Comparison of ENCODE assay signal across 8 cellular contexts in genomic region chr12:116820077-116820656, GRCh38.
DNase-seq lines count a peak whose midpoint lies in the region; ATAC-seq and TF ChIP-seq lines count a peak whose summit lies in the region.

No MANE protein-coding gene starts in this region.

- H3K79me2 ChIP-seq in hepatocyte, result no peaks in the 10 kb centered on the region

- ATAC-seq in left cardiac atrium, result no peak
- no peak for ATAC-seq in left ventricle myocardium superior
- no peak for ATAC-seq in T-helper 17 cell

- H4K20me1 ChIP-seq in hepatocyte (ENCODE audit: insufficient read depth, poor library complexity, severe bottlenecking), result no peaks in the 10 kb centered on the region

- WGBS in hepatocyte (ENCODE audit: low lambda C conversion rate, missing lambda C conversion rate), result 90% methylated on average over 10 of the region's 10 CpGs

- H3K4me3 Mint-ChIP-seq in T-helper 17 cell, result peak overlapping the region; percentile 70

- intact Hi-C loops in left cardiac atrium (cut with DNase I) (no loop called here), left ventricle myocardium superior (cut with micrococcal nuclease) (no loop called here), vagina (cut with DNase I) (no loop called here)

- no peak for TF ChIP-seq POLR2A in vagina (IDR thresholded peaks at IDR 0.05)

- TF ChIP-seq CTCF in hepatocyte (IDR thresholded peaks at IDR 0.05; ENCODE audit: poor library complexity) (no peak), vagina (IDR thresholded peaks at IDR 0.05) (no peak)

- H3K9me3 ChIP-seq in T-helper 17 cell (ENCODE audit: control insufficient read depth, low read length, poor library complexity, severe bottlenecking), result no peaks in the 10 kb centered on the region
- no peaks in the 10 kb centered on the region for H3K9me3 ChIP-seq in hepatocyte (ENCODE audit: low read depth)
- no peaks in the 10 kb centered on the region for H3K9me3 ChIP-seq in vagina

- H3K36me3 ChIP-seq in hepatocyte (replicated peaks; ENCODE audit: insufficient read depth, low read depth), result no peaks in the 10 kb centered on the region
- no peaks in the 10 kb centered on the region for H3K36me3 ChIP-seq in vagina

- H3K27me3 ChIP-seq in hepatocyte (no peaks in the 10 kb centered on the region), vagina (no peaks in the 10 kb centered on the region)

- H3K4me1 Mint-ChIP-seq in T-helper 17 cell, result peaks cover 21% of the 10 kb centered on the region

- H3K4me1 ChIP-seq in hepatocyte (ENCODE audit: insufficient read depth) (peaks cover 6% of the 10 kb centered on the region), vagina (peaks cover 10% of the 10 kb centered on the region)

- H3K9me2 ChIP-seq in hepatocyte (replicated peaks; ENCODE audit: insufficient read depth), result no peaks in the 10 kb centered on the region

- peaks cover 5% of the 10 kb centered on the region for H3K27me3 Mint-ChIP-seq in T-helper 17 cell

- peak; percentile 28 for DNase-seq in left cardiac atrium
- no peak for DNase-seq in left ventricle myocardium superior
- DNase-seq in T-helper 17 cell, result no peak
- DNase-seq in hepatocyte (ENCODE audit: low spot score), result no peak
- DNase-seq in vagina (ENCODE audit: extremely low spot score in 2 of 2), result peak in 1 of 2 donors; percentile 90
- no peak for DNase-seq in DMS79 (lab: John Stamatoyannopoulos, UW)
- DNase-seq in NCI-H82 treated with DMSO at 0.1 percent for 48 hours (lab: John Stamatoyannopoulos, UW; ENCODE audit: unreplicated experiment), result no peak
- no peak for DNase-seq in hippocampal formation (lab: John Stamatoyannopoulos, UW)

- H3K36me3 Mint-ChIP-seq in T-helper 17 cell (ENCODE audit: low read depth), result peaks cover 2% of the 10 kb centered on the region

- H3K27ac ChIP-seq in hepatocyte (no peak overlapping the region), vagina (peak overlapping the region; percentile 89)

- H2AFZ ChIP-seq in hepatocyte, result no peak overlapping the region

- H3K27ac Mint-ChIP-seq in T-helper 17 cell, result peak overlapping the region; percentile 98

- peak overlapping the region; percentile 67 for H3K4me2 ChIP-seq in hepatocyte

- H3K4me3 ChIP-seq in hepatocyte (no peak overlapping the region), vagina (no peak overlapping the region)
